Comparison of ENCODE assay signal across 8 cellular contexts in the genomic region with DNA sequence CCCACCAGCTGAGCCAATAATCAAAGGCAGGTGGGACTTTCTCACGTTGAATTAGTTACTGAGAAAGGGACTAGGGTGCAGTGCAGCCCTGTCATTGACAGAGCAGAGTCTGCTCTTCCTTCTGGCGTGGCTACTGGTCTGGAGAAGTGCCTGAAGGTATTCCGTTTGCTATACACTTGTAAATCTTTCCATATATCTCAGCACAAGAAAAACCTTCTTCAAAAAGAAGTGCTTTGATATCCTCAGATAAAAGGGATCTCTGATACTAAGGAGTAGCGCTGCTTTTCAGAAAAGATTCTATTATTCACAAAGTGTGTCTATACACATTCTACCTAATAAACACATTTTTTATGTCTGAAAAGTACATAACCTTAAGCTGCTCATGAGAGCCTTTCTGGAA.
"Had no signal": no experiment of that assay in that cellular context is flagged by ENCODE, and none has a peak within 500 bp of the region (broad histone marks: within the 10 kb centered on the region; RNA-seq: fewer than 3 reads in every experiment).

No MANE protein-coding gene starts in this region.

- DNase-seq: GDM1, GF-D8 had no signal

- FAIRE-seq: G401.6, GM12878, GM12891, GM12892, GM18507, GM19239 had no signal

- H3K4me3 ChIP-seq: GM12878 had no signal
